Comparison of ENCODE assay signal across 2 cellular contexts in genomic region chr1:24992124-24992760, GRCh38.
TF ChIP-seq lines count a peak whose summit lies in the region.

No MANE protein-coding gene starts in this region.

TF ChIP-seq in GM12878, 131 proteins besides CTCF, POLR2A, EP300 and RAD21:
- TF ChIP-seq, protein P1, sequence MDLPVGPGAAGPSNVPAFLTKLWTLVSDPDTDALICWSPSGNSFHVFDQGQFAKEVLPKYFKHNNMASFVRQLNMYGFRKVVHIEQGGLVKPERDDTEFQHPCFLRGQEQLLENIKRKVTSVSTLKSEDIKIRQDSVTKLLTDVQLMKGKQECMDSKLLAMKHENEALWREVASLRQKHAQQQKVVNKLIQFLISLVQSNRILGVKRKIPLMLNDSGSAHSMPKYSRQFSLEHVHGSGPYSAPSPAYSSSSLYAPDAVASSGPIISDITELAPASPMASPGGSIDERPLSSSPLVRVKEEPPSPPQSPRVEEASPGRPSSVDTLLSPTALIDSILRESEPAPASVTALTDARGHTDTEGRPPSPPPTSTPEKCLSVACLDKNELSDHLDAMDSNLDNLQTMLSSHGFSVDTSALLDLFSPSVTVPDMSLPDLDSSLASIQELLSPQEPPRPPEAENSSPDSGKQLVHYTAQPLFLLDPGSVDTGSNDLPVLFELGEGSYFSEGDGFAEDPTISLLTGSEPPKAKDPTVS (IDR thresholded peaks at IDR 0.05; ENCODE audit: low read depth, low read length): no peak
- no peak for TF ChIP-seq CREM (IDR thresholded peaks at IDR 0.05; ENCODE audit: low read depth)
- TF ChIP-seq, protein P2, sequence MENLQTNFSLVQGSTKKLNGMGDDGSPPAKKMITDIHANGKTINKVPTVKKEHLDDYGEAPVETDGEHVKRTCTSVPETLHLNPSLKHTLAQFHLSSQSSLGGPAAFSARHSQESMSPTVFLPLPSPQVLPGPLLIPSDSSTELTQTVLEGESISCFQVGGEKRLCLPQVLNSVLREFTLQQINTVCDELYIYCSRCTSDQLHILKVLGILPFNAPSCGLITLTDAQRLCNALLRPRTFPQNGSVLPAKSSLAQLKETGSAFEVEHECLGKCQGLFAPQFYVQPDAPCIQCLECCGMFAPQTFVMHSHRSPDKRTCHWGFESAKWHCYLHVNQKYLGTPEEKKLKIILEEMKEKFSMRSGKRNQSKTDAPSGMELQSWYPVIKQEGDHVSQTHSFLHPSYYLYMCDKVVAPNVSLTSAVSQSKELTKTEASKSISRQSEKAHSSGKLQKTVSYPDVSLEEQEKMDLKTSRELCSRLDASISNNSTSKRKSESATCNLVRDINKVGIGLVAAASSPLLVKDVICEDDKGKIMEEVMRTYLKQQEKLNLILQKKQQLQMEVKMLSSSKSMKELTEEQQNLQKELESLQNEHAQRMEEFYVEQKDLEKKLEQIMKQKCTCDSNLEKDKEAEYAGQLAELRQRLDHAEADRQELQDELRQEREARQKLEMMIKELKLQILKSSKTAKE (IDR thresholded peaks at IDR 0.05; ENCODE audit: low read depth, poor library complexity, severe bottlenecking): no peak
- TF ChIP-seq CREB1 (IDR thresholded peaks at IDR 0.05; ENCODE audit: low read depth): no peak
- TF ChIP-seq GATAD2B (conservative IDR thresholded peaks at IDR 0.05; ENCODE audit: low read depth): no peak
- no peak for TF ChIP-seq RAD51 (IDR thresholded peaks at IDR 0.05)
- TF ChIP-seq ZNF274 (IDR thresholded peaks at IDR 0.05; ENCODE audit: insufficient read depth, insufficient read length): no peak
- TF ChIP-seq RELA (IDR thresholded peaks at IDR 0.05; ENCODE audit: borderline replicate concordance, partially characterized antibody): no peak
- no peak for TF ChIP-seq KAT2A (conservative IDR thresholded peaks at IDR 0.05; ENCODE audit: control insufficient read depth, low read depth, low read length)
- TF ChIP-seq RB1 (IDR thresholded peaks at IDR 0.05; ENCODE audit: borderline replicate concordance): no peak
- no peak for TF ChIP-seq MTA2 (IDR thresholded peaks at IDR 0.05; ENCODE audit: low read depth)
- TF ChIP-seq KLF5 (IDR thresholded peaks at IDR 0.05; ENCODE audit: partially characterized antibody): no peak
- no peak for TF ChIP-seq EED (IDR thresholded peaks at IDR 0.05; ENCODE audit: low read depth)
- TF ChIP-seq MTA3 (IDR thresholded peaks at IDR 0.05; ENCODE audit: borderline replicate concordance, low read length): no peak
- TF ChIP-seq PAX8 (IDR thresholded peaks at IDR 0.05): no peak
- TF ChIP-seq BACH1 (IDR thresholded peaks at IDR 0.05; ENCODE audit: borderline replicate concordance): no peak
- TF ChIP-seq NRF1 (conservative IDR thresholded peaks at IDR 0.05; ENCODE audit: low read depth, low read length): no peak
- no peak for TF ChIP-seq SIX5 (IDR thresholded peaks at IDR 0.05; ENCODE audit: low read depth, low read length, severe bottlenecking)
- no peak for TF ChIP-seq KDM1A (IDR thresholded peaks at IDR 0.05; ENCODE audit: borderline replicate concordance)
- TF ChIP-seq REST (IDR thresholded peaks at IDR 0.05; ENCODE audit: low read depth, low read length): no peak

TF ChIP-seq in GM23338, 12 proteins besides CTCF, POLR2A, EP300 and RAD21 (continued from another document):
- TF ChIP-seq REST (IDR thresholded peaks at IDR 0.05; ENCODE audit: unreplicated experiment) (no peak), POLR2AphosphoS5 (IDR thresholded peaks at IDR 0.05; ENCODE audit: low read depth) (no peak), ZNF462 (CRISPR knock-in tag; IDR thresholded peaks at IDR 0.05) (no peak), ZNF331 (CRISPR knock-in tag; IDR thresholded peaks at IDR 0.05; ENCODE audit: low read depth) (no peak), NANOG (IDR thresholded peaks at IDR 0.05; ENCODE audit: borderline replicate concordance) (no peak), JUNB (IDR thresholded peaks at IDR 0.05; ENCODE audit: unreplicated experiment) (no peak), EZH2 (IDR thresholded peaks at IDR 0.05; ENCODE audit: low read depth, unreplicated experiment) (no peak)
